20 cellular contexts compared by ENCODE assay signal in genomic region chr4:169948271-169948670, GRCh38.
"Had no signal": no experiment of that assay in that cellular context is flagged by ENCODE, and none has a peak within 500 bp of the region (broad histone marks: within the 10 kb centered on the region; RNA-seq: fewer than 3 reads in every experiment).

No MANE protein-coding gene starts in this region.

- H3K36me3 ChIP-seq: MG63, SJSA1 had no signal

- H3K27ac ChIP-seq: SJSA1, SK-N-MC had no signal

- H3K4me3 ChIP-seq: MG63, SJSA1, SK-N-MC had no signal

- H3K9me3 ChIP-seq: MG63, SJSA1 had no signal

- H3K4me1 ChIP-seq: SJSA1 had no signal

- H3K27me3 ChIP-seq: MG63, SJSA1 had no signal

- DNase-seq: KBM-7, MG63, NCI-H1092, NCI-H1105 treated with DMSO at 0.1 percent for 48 hours, NCI-H1417 treated with DMSO at 0.1 percent for 48 hours, NCI-H146, NCI-H1694 treated with DMSO at 0.1 percent for 48 hours, NCI-H1930, NCI-H2081, NCI-H2107, NCI-H2171, NCI-H226, NCI-H446, NCI-H510A treated with DMSO at 0.1 percent for 48 hours, NCI-H526, Right ventricle myocardium superior, RPMI8226, SIG-M5 had no signal
